In genomic region chr2:96485751-96486643, GRCh38 we compare ENCODE assay signal across 8 cellular contexts. TPM values are rescaled to one million over a fixed set of nuclear protein-coding genes. Genes with fewer than 3 reads are reported as not detected.
DNase-seq lines count a peak whose midpoint lies in the region; ATAC-seq, FAIRE-seq and TF ChIP-seq lines count a peak whose summit lies in the region.

No MANE protein-coding gene starts in this region.

- no peaks in the 10 kb centered on the region for H3K79me2 ChIP-seq in astrocyte (ENCODE audit: insufficient read depth, low read length)

- TF ChIP-seq CTCF in astrocyte (IDR thresholded peaks at IDR 0.05; ENCODE audit: insufficient read depth, low read depth, low read length): no peak

- peak; percentile 86 for ATAC-seq in GM19463 (IDR thresholded peaks at IDR 0.05; ENCODE audit: unreplicated experiment)

- peak overlapping the region; percentile 68 for H3K27ac ChIP-seq in CD8-positive, alpha-beta memory T cell (ENCODE audit: low read depth, low read length)
- H3K27ac ChIP-seq in astrocyte (ENCODE audit: low read depth, low read length): peak overlapping the region; percentile 31

- peak overlapping the region; percentile 98 for H2AFZ ChIP-seq in astrocyte (ENCODE audit: low read depth, low read length)

- FAIRE-seq in astrocyte (lab: Jason Lieb, UNC): no peak

- H3K27ac Mint-ChIP-seq in CD8-positive, alpha-beta memory T cell: peak overlapping the region; percentile 84 to 99 (median 97)
- H3K27ac Mint-ChIP-seq in astrocyte (ENCODE audit: unreplicated experiment): peak overlapping the region; percentile 84

- CTCF ChIA-PET in CD8-positive, alpha-beta memory T cell (lab: Charles Lee): interaction anchor here (1.4 kb wide), 1 partner anchor 68 kb away, joined by 4 read pairs; no protein-coding TSS in a partner anchor

- H3K9me3 ChIP-seq in CD8-positive, alpha-beta memory T cell (ENCODE audit: low read length): no peaks in the 10 kb centered on the region
- no peaks in the 10 kb centered on the region for H3K9me3 ChIP-seq in astrocyte (ENCODE audit: insufficient read depth, low read depth, low read length)
- no peaks in the 10 kb centered on the region for H3K9me3 ChIP-seq in iPS-15b (ENCODE audit: control insufficient read depth, insufficient read depth, low read length)

- H3K36me3 ChIP-seq in CD8-positive, alpha-beta memory T cell (ENCODE audit: insufficient read depth, low read length): no peaks in the 10 kb centered on the region
- H3K36me3 ChIP-seq in astrocyte (ENCODE audit: insufficient read depth, low read length): no peaks in the 10 kb centered on the region
- H3K36me3 ChIP-seq in iPS-15b (ENCODE audit: control insufficient read depth, insufficient read depth, low read length): no peaks in the 10 kb centered on the region

- H4K20me1 ChIP-seq in astrocyte (ENCODE audit: insufficient read depth, low read length): no peaks in the 10 kb centered on the region

- no peaks in the 10 kb centered on the region for H3K9me3 Mint-ChIP-seq in CD8-positive, alpha-beta memory T cell
- peaks cover 10% of the 10 kb centered on the region for H3K9me3 Mint-ChIP-seq in astrocyte (ENCODE audit: unreplicated experiment)

- peak overlapping the region; percentile 80 to 97 (median 91) for H3K4me3 Mint-ChIP-seq in CD8-positive, alpha-beta memory T cell
- peak overlapping the region; percentile 40 for H3K4me3 Mint-ChIP-seq in astrocyte (ENCODE audit: unreplicated experiment)

- no peaks in the 10 kb centered on the region for H3K27me3 Mint-ChIP-seq in CD8-positive, alpha-beta memory T cell
- peaks cover 2% of the 10 kb centered on the region for H3K27me3 Mint-ChIP-seq in astrocyte (ENCODE audit: low read depth, unreplicated experiment)

- peaks cover 0 to 2% (median 0%) of the 10 kb centered on the region in 3 donors for H3K36me3 Mint-ChIP-seq in CD8-positive, alpha-beta memory T cell
- H3K36me3 Mint-ChIP-seq in astrocyte (ENCODE audit: low read depth, unreplicated experiment): no peaks in the 10 kb centered on the region

- H3K9ac ChIP-seq in astrocyte (ENCODE audit: low read length) (peak overlapping the region; percentile 77), iPS-15b (ENCODE audit: low read depth, low read length) (peak overlapping the region; percentile 12)

- peak; percentile 51 to 84 (median 71) for DNase-seq in CD8-positive, alpha-beta memory T cell
- peak; percentile 79 for DNase-seq in HK-2 (ENCODE audit: unreplicated experiment)
- DNase-seq in T-helper 2 cell: peak; percentile 27 to 97 (median 67)
- DNase-seq in astrocyte (ENCODE audit: low read depth): peak; percentile 88
- DNase-seq in smooth muscle cell of the brain vasculature (ENCODE audit: low read depth, low spot score): peak; percentile 26
- DNase-seq in DMS 273 treated with DMSO at 0.1 percent for 48 hours (lab: John Stamatoyannopoulos, UW): no peak

- peak overlapping the region; percentile 63 for H3K4me3 ChIP-seq in CD8-positive, alpha-beta memory T cell (ENCODE audit: low read length)
- H3K4me3 ChIP-seq in astrocyte (ENCODE audit: insufficient read depth, low read depth, low read length) (peak overlapping the region; percentile 61), iPS-15b (ENCODE audit: low read depth, low read length) (peak overlapping the region; percentile 35)

- peak overlapping the region; percentile 90 for H3K4me2 ChIP-seq in astrocyte (ENCODE audit: low read length)

- H3K4me1 Mint-ChIP-seq in CD8-positive, alpha-beta memory T cell: peaks cover 21 to 29% (median 28%) of the 10 kb centered on the region in 3 donors
- peaks cover 6% of the 10 kb centered on the region for H3K4me1 Mint-ChIP-seq in astrocyte (ENCODE audit: low read depth, unreplicated experiment)

- no peaks in the 10 kb centered on the region for H3K27me3 ChIP-seq in CD8-positive, alpha-beta memory T cell (ENCODE audit: insufficient read depth, low read length, poor library complexity, severe bottlenecking)
- H3K27me3 ChIP-seq in astrocyte (ENCODE audit: insufficient read depth, low read length): no peaks in the 10 kb centered on the region
- peaks cover 11% of the 10 kb centered on the region for H3K27me3 ChIP-seq in iPS-15b (ENCODE audit: control insufficient read depth, insufficient read depth, low read length)

- H3K4me1 ChIP-seq in CD8-positive, alpha-beta memory T cell (ENCODE audit: insufficient read depth, low read length): peaks cover 18% of the 10 kb centered on the region
- H3K4me1 ChIP-seq in astrocyte (ENCODE audit: insufficient read depth, low read length) (peaks cover 4% of the 10 kb centered on the region), iPS-15b (ENCODE audit: control insufficient read depth, insufficient read depth, low read length) (peaks cover 9% of the 10 kb centered on the region)

- POLR2A ChIA-PET in CD8-positive, alpha-beta memory T cell (lab: Charles Lee): interaction anchor here (0.5 to 1.0 kb wide), 4 partner anchors 12 to 181 kb away, joined by 3 read pairs; partner anchors contain the start of gene SNRNP200

RNA-seq across cellular contexts. Expression of gene NEURL3, which starts 19.2 kb away (rescaled TPM):
- under 1 TPM in 1 of 2 experiments, not detected in 1; 0.22 TPM for total RNA-seq in CD8-positive, alpha-beta memory T cell
- polyA plus RNA-seq in CD8-positive, alpha-beta memory T cell: not detected
- 0.34 and 0.38 TPM in 2 replicates for total RNA-seq in astrocyte

RNA-seq across cellular contexts. Expression of gene ARID5A, which starts 50.6 kb away (rescaled TPM):
- 100 to 1,000 TPM; 146 to 147 TPM for total RNA-seq in CD8-positive, alpha-beta memory T cell
- 84.0 TPM for polyA plus RNA-seq in CD8-positive, alpha-beta memory T cell
- 11.3 and 11.8 TPM in 2 replicates for total RNA-seq in astrocyte

Comparison
In these comparisons a context has a peak if more than half of its experiments do, and no peak if none do; other contexts are left out.
1. RNA of gene ARID5A, which starts 50.6 kb away (total RNA-seq): 146 to 147 TPM in CD8-positive, alpha-beta memory T cell; 11.3 to 11.8 TPM in astrocyte; every median in the first group is over 10 times any median in the second.
2. Peak in every context shown above with its lines, with median percentiles within 50 percentile points of each other: H3K4me3 ChIP-seq.